In genomic region chr17:77107506-77108433, GRCh38 we compare ENCODE assay signal across 1 cellular context.
TF ChIP-seq lines count a peak whose summit lies in the region.

No MANE protein-coding gene starts in this region.

TF ChIP-seq in K562, 482 proteins besides CTCF, POLR2A, EP300 and RAD21 (continued from another document and continues in another):
- TF ChIP-seq SMAD1 (IDR thresholded peaks at IDR 0.05; ENCODE audit: low read depth, low read length, partially characterized antibody), result no peak
- no peak for TF ChIP-seq ZNF57 (CRISPR knock-in tag; IDR thresholded peaks at IDR 0.05)
- TF ChIP-seq ZNF174 (CRISPR knock-in tag; IDR thresholded peaks at IDR 0.05), result no peak
- no peak for TF ChIP-seq ELF1 (tag; IDR thresholded peaks at IDR 0.05)
- no peak for TF ChIP-seq TFE3 (CRISPR knock-in tag; IDR thresholded peaks at IDR 0.05)
- TF ChIP-seq TBP (optimal IDR thresholded peaks at IDR 0.05; ENCODE audit: low read depth, low read length), result no peak
- TF ChIP-seq ZBTB7A (IDR thresholded peaks at IDR 0.05; ENCODE audit: borderline replicate concordance, control insufficient read depth, low read depth, low read length), result no peak
- TF ChIP-seq ATF3 (IDR thresholded peaks at IDR 0.05), result peak; percentile 96
- no peak for TF ChIP-seq ATF3 (CRISPR knock-in tag; conservative IDR thresholded peaks at IDR 0.05)
- TF ChIP-seq NCOA6 (IDR thresholded peaks at IDR 0.05), result no peak
- 0 out of 2 replicates have a peak, but pooled peaks have one; percentile 28 for TF ChIP-seq ETV5 (CRISPR knock-in tag; IDR thresholded peaks at IDR 0.05; ENCODE audit: low read depth)
- no peak for TF ChIP-seq SIN3B (IDR thresholded peaks at IDR 0.05; ENCODE audit: low read depth)
- TF ChIP-seq ETS2 (tag; IDR thresholded peaks at IDR 0.05; ENCODE audit: borderline replicate concordance, poor library complexity, severe bottlenecking), result no peak
- no peak for TF ChIP-seq MTA1 (IDR thresholded peaks at IDR 0.05; ENCODE audit: borderline replicate concordance)
- no peak for TF ChIP-seq BCLAF1 (IDR thresholded peaks at IDR 0.05; ENCODE audit: borderline replicate concordance in 1 of 2, control insufficient read depth in 1 of 2, low read depth in 2 of 2, low read length in 1 of 2)
- no peak for TF ChIP-seq ILF3 (IDR thresholded peaks at IDR 0.05; ENCODE audit: borderline replicate concordance)
- TF ChIP-seq, protein P1, sequence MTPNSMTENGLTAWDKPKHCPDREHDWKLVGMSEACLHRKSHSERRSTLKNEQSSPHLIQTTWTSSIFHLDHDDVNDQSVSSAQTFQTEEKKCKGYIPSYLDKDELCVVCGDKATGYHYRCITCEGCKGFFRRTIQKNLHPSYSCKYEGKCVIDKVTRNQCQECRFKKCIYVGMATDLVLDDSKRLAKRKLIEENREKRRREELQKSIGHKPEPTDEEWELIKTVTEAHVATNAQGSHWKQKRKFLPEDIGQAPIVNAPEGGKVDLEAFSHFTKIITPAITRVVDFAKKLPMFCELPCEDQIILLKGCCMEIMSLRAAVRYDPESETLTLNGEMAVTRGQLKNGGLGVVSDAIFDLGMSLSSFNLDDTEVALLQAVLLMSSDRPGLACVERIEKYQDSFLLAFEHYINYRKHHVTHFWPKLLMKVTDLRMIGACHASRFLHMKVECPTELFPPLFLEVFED (CRISPR knock-in tag; conservative IDR thresholded peaks at IDR 0.05), result no peak
- 0 out of 2 replicates have a peak, but pooled peaks have one; percentile 12 for TF ChIP-seq ATF7 (IDR thresholded peaks at IDR 0.05)
- no peak for TF ChIP-seq RHOXF2B (CRISPR knock-in tag; conservative IDR thresholded peaks at IDR 0.05)
- TF ChIP-seq KDM4B (IDR thresholded peaks at IDR 0.05; ENCODE audit: borderline replicate concordance in 2 of 2, low read depth in 1 of 2), result no peak
- TF ChIP-seq, protein P2, sequence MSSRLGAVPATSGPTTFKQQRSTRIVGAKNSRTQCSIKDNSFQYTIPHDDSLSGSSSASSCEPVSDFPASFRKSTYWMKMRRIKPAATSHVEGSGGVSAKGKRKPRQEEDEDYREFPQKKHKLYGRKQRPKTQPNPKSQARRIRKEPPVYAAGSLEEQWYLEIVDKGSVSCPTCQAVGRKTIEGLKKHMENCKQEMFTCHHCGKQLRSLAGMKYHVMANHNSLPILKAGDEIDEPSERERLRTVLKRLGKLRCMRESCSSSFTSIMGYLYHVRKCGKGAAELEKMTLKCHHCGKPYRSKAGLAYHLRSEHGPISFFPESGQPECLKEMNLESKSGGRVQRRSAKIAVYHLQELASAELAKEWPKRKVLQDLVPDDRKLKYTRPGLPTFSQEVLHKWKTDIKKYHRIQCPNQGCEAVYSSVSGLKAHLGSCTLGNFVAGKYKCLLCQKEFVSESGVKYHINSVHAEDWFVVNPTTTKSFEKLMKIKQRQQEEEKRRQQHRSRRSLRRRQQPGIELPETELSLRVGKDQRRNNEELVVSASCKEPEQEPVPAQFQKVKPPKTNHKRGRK (tag; IDR thresholded peaks at IDR 0.05), result no peak
- 0 out of 2 replicates have a peak, but pooled peaks have one; percentile 36 for TF ChIP-seq ZNF766 (CRISPR knock-in tag; conservative IDR thresholded peaks at IDR 0.05)
- TF ChIP-seq, protein P3, sequence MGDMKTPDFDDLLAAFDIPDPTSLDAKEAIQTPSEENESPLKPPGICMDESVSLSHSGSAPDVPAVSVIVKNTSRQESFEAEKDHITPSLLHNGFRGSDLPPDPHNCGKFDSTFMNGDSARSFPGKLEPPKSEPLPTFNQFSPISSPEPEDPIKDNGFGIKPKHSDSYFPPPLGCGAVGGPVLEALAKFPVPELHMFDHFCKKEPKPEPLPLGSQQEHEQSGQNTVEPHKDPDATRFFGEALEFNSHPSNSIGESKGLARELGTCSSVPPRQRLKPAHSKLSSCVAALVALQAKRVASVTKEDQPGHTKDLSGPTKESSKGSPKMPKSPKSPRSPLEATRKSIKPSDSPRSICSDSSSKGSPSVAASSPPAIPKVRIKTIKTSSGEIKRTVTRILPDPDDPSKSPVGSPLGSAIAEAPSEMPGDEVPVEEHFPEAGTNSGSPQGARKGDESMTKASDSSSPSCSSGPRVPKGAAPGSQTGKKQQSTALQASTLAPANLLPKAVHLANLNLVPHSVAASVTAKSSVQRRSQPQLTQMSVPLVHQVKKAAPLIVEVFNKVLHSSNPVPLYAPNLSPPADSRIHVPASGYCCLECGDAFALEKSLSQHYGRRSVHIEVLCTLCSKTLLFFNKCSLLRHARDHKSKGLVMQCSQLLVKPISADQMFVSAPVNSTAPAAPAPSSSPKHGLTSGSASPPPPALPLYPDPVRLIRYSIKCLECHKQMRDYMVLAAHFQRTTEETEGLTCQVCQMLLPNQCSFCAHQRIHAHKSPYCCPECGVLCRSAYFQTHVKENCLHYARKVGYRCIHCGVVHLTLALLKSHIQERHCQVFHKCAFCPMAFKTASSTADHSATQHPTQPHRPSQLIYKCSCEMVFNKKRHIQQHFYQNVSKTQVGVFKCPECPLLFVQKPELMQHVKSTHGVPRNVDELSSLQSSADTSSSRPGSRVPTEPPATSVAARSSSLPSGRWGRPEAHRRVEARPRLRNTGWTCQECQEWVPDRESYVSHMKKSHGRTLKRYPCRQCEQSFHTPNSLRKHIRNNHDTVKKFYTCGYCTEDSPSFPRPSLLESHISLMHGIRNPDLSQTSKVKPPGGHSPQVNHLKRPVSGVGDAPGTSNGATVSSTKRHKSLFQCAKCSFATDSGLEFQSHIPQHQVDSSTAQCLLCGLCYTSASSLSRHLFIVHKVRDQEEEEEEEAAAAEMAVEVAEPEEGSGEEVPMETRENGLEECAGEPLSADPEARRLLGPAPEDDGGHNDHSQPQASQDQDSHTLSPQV (IDR thresholded peaks at IDR 0.05), result peak; percentile 64
- no peak for TF ChIP-seq E4F1 (CRISPR knock-in tag; IDR thresholded peaks at IDR 0.05; ENCODE audit: borderline replicate concordance)
- TF ChIP-seq HDAC8 (tag; IDR thresholded peaks at IDR 0.05), result no peak
- no peak for TF ChIP-seq IFI16 (CRISPR knock-in tag; IDR thresholded peaks at IDR 0.05)
- TF ChIP-seq SMAD4 (CRISPR knock-in tag; conservative IDR thresholded peaks at IDR 0.05), result no peak
- no peak for TF ChIP-seq SP1 (CRISPR knock-in tag; IDR thresholded peaks at IDR 0.05)
- TF ChIP-seq PHF21A (IDR thresholded peaks at IDR 0.05; ENCODE audit: borderline replicate concordance, low read depth), result no peak
- TF ChIP-seq KLF13 (tag; IDR thresholded peaks at IDR 0.05; ENCODE audit: borderline replicate concordance, low read depth), result no peak
- TF ChIP-seq NR2F6 (CRISPR knock-in tag; IDR thresholded peaks at IDR 0.05), result no peak
- TF ChIP-seq NFRKB (IDR thresholded peaks at IDR 0.05; ENCODE audit: low read depth), result no peak
- TF ChIP-seq ZBTB17 (CRISPR knock-in tag; IDR thresholded peaks at IDR 0.05), result 0 out of 2 replicates have a peak, but pooled peaks have one; percentile 19
- no peak for TF ChIP-seq ZNF75A (CRISPR knock-in tag; IDR thresholded peaks at IDR 0.05)
- TF ChIP-seq POLR3G (IDR thresholded peaks at IDR 0.05; ENCODE audit: extremely low read depth, insufficient read length, insufficient replicate concordance), result no peak
- no peak for TF ChIP-seq DDX20 (tag; IDR thresholded peaks at IDR 0.05; ENCODE audit: low read depth)
- TF ChIP-seq, protein P4, sequence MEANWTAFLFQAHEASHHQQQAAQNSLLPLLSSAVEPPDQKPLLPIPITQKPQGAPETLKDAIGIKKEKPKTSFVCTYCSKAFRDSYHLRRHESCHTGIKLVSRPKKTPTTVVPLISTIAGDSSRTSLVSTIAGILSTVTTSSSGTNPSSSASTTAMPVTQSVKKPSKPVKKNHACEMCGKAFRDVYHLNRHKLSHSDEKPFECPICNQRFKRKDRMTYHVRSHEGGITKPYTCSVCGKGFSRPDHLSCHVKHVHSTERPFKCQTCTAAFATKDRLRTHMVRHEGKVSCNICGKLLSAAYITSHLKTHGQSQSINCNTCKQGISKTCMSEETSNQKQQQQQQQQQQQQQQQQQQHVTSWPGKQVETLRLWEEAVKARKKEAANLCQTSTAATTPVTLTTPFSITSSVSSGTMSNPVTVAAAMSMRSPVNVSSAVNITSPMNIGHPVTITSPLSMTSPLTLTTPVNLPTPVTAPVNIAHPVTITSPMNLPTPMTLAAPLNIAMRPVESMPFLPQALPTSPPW (CRISPR knock-in tag; IDR thresholded peaks at IDR 0.05), result no peak
- TF ChIP-seq, protein P5, sequence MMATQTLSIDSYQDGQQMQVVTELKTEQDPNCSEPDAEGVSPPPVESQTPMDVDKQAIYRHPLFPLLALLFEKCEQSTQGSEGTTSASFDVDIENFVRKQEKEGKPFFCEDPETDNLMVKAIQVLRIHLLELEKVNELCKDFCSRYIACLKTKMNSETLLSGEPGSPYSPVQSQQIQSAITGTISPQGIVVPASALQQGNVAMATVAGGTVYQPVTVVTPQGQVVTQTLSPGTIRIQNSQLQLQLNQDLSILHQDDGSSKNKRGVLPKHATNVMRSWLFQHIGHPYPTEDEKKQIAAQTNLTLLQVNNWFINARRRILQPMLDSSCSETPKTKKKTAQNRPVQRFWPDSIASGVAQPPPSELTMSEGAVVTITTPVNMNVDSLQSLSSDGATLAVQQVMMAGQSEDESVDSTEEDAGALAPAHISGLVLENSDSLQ (IDR thresholded peaks at IDR 0.05), result no peak
- TF ChIP-seq HLTF (IDR thresholded peaks at IDR 0.05), result no peak
- TF ChIP-seq PHTF2 (CRISPR knock-in tag; IDR thresholded peaks at IDR 0.05), result no peak
- no peak for TF ChIP-seq HSF4 (CRISPR knock-in tag; IDR thresholded peaks at IDR 0.05; ENCODE audit: borderline replicate concordance)
- TF ChIP-seq NELFE (IDR thresholded peaks at IDR 0.05; ENCODE audit: insufficient read depth, insufficient read length), result no peak
- TF ChIP-seq NFIC (IDR thresholded peaks at IDR 0.05), result no peak
- no peak for TF ChIP-seq MBD1 (CRISPR knock-in tag; IDR thresholded peaks at IDR 0.05)
- TF ChIP-seq ZNF408 (CRISPR knock-in tag; IDR thresholded peaks at IDR 0.05; ENCODE audit: low read depth), result no peak
